8 cellular contexts compared by ENCODE assay signal in the genomic region with DNA sequence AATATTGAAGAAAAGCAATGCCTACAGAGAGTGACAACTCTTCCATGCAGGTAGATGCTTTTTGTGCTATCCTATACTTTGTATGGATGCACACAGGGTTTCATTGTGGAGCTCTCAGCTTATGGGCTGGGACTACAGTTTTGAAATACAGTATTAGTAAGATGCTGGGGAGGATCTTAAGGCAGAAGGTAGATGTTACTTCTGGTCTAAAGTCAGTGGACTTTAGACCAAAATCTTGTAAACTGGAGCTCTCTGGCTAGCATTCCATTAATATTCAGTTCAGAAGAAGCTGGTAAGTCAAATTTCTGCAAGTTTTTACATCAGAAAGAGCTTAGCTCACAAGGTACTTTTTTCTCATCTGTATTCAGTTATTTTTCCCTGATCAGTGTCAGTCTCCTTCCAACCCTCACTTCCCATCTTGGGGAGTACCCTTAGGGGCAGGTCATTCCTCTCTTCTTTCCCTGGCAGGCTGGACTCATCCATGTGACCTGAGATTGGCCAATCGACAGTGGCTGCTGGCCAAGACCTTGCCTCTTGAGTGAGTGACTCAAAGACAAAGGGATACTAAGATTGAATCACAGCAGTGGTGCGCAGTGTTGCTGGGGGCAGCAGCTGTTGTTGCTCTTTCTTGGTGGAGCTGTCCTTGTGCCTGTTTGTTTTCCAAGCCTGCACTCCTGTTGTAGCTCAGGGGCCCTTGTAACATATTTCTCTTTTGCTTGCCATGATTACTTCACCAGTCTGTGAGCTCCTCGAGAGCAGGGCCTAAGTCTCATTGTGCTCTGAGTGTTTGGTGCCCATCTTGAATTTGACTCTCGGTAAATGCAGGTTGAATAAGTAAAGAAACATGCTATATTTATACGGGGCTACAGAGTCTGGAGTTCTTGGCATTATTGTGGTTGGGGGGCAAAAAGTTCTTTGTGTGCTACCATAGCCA. TPM values are rescaled to one million over a fixed set of nuclear protein-coding genes. Genes with fewer than 3 reads are reported as not detected.
DNase-seq lines count a peak whose midpoint lies in the region; ATAC-seq and TF ChIP-seq lines count a peak whose summit lies in the region.

No MANE protein-coding gene starts in this region.

- H3K27ac ChIP-seq in HUES6 (ENCODE audit: low read depth, low read length) (0 out of 2 replicates have a peak overlapping the region, but pooled peaks have one; percentile 1), hepatocyte (peak overlapping the region; percentile 77), psoas muscle (peak overlapping the region; percentile 96)

- H3K9ac ChIP-seq in HUES6 (ENCODE audit: low read length): peak overlapping the region; percentile 12

- in situ Hi-C loops in astrocyte of the cerebellum (cut with HindIII; ENCODE audit: low sequenced_read_pairs): no loop called here

- H3K4me1 ChIP-seq in HUES6 (ENCODE audit: control insufficient read depth, insufficient read depth, low read length) (peaks cover 31% of the 10 kb centered on the region), hepatocyte (ENCODE audit: insufficient read depth) (peaks cover 21% of the 10 kb centered on the region), psoas muscle (peaks cover 39% of the 10 kb centered on the region)

- TF ChIP-seq CTCF in astrocyte of the cerebellum (IDR thresholded peaks at IDR 0.05; ENCODE audit: low read depth, low read length, missing control alignments) (no peak), hepatocyte (IDR thresholded peaks at IDR 0.05; ENCODE audit: poor library complexity) (no peak), psoas muscle (IDR thresholded peaks at IDR 0.05) (no peak)

- H3K27me3 ChIP-seq in HUES6 (ENCODE audit: control insufficient read depth, insufficient read depth, low read length) (peaks cover 10% of the 10 kb centered on the region), hepatocyte (no peaks in the 10 kb centered on the region), psoas muscle (ENCODE audit: insufficient read depth in 3 of 3, low read length in 2 of 3) (no peaks in the 10 kb centered on the region)

- intact Hi-C loops in psoas muscle (cut with DNase I): loop anchor here (1.0 kb wide), 2 partner anchors 26 to 27 kb away; a partner anchor contains a TSS

- H2AFZ ChIP-seq in hepatocyte: peak overlapping the region; percentile 9

- no peak overlapping the region for H3K4me3 ChIP-seq in HUES6 (ENCODE audit: low read depth, low read length)
- H3K4me3 ChIP-seq in astrocyte of the cerebellum (ENCODE audit: low read depth, low read length): no peak overlapping the region
- no peak overlapping the region for H3K4me3 ChIP-seq in hepatocyte
- H3K4me3 ChIP-seq in psoas muscle: no peak overlapping the region

- H4K20me1 ChIP-seq in hepatocyte (ENCODE audit: insufficient read depth, poor library complexity, severe bottlenecking): no peaks in the 10 kb centered on the region

- peaks cover 12% of the 10 kb centered on the region for H3K79me2 ChIP-seq in hepatocyte

- H3K4me2 ChIP-seq in hepatocyte: peak overlapping the region; percentile 41

- DNase-seq in CMK (ENCODE audit: low read depth): peak; percentile 66
- DNase-seq in SHP77 treated with DMSO at 0.1 percent for 48 hours (lab: John Stamatoyannopoulos, UW): peak; percentile 43
- peak; percentile 87 for DNase-seq in astrocyte of the cerebellum (ENCODE audit: low read depth)
- peak; percentile 85 for DNase-seq in hepatocyte (ENCODE audit: low spot score)
- DNase-seq in psoas muscle: peak; percentile 99

- H3K9me2 ChIP-seq in hepatocyte (replicated peaks; ENCODE audit: insufficient read depth): no peaks in the 10 kb centered on the region

- no peaks in the 10 kb centered on the region for H3K36me3 ChIP-seq in HUES6 (ENCODE audit: control insufficient read depth, insufficient read depth, low read length)
- no peaks in the 10 kb centered on the region for H3K36me3 ChIP-seq in hepatocyte (replicated peaks; ENCODE audit: insufficient read depth, low read depth)
- H3K36me3 ChIP-seq in psoas muscle (ENCODE audit: insufficient read depth in 1 of 2, low read depth in 1 of 2): no peaks in the 10 kb centered on the region

- ATAC-seq in psoas muscle: peak; percentile 78 to 83 (median 82)
- ATAC-seq in HG02840 (IDR thresholded peaks at IDR 0.05; ENCODE audit: low FRiP score, unreplicated experiment): no peak
- ATAC-seq in GM21367 (IDR thresholded peaks at IDR 0.05; ENCODE audit: unreplicated experiment): no peak

- H3K9me3 ChIP-seq in HUES6 (ENCODE audit: control insufficient read depth, insufficient read depth, low read depth, low read length) (no peaks in the 10 kb centered on the region), hepatocyte (ENCODE audit: low read depth) (no peaks in the 10 kb centered on the region), psoas muscle (no peaks in the 10 kb centered on the region)

- 63% methylated on average over 5 of the region's 5 CpGs for WGBS in hepatocyte (ENCODE audit: low lambda C conversion rate, missing lambda C conversion rate)
- WGBS in psoas muscle, 3 donors: 12 to 27% (median 18%) methylated on average over 5 of the region's 5 CpGs

RNA-seq across cellular contexts. Expression of a gene that starts 2.8 kb away (rescaled TPM):
- 18.8 and 24.0 TPM in 2 replicates for total RNA-seq in hepatocyte
- 24.0 and 24.2 TPM in 2 replicates for polyA plus RNA-seq in hepatocyte
- 10 to 100 TPM; 57.7 to 97.9 (median 68.4) TPM for total RNA-seq in psoas muscle
- 10 to 100 TPM; 32.1 to 95.7 (median 58.6) TPM for polyA plus RNA-seq in psoas muscle

RNA-seq across cellular contexts. Expression of a gene that starts 26.9 kb away (rescaled TPM):
- total RNA-seq in hepatocyte: 334 and 423 TPM in 2 replicates
- polyA plus RNA-seq in hepatocyte: 200 and 260 TPM in 2 replicates
- total RNA-seq in psoas muscle: 100 to 1,000 TPM in 3 of 4 donors, 10 to 100 TPM in 1; 93.0 to 171 (median 139) TPM
- polyA plus RNA-seq in psoas muscle: 100 to 1,000 TPM; 115 to 151 (median 123) TPM

Comparison
In these comparisons a context has a peak if more than half of its experiments do, and no peak if none do; other contexts are left out.
1. DNase-seq: peak in every context shown above with its lines; median percentile 99 in psoas muscle; 87 in astrocyte of the cerebellum; 85 in hepatocyte; 66 in CMK; 43 in SHP77 treated with DMSO at 0.1 percent for 48 hours.
2. H3K27ac ChIP-seq: peak in every context shown above with its lines; median percentile 96 in psoas muscle; 77 in hepatocyte; 1 in HUES6.
3. ATAC-seq: peak in psoas muscle (4 of 4); none in HG02840 (single experiment) and GM21367 (single experiment).